Comparison of ENCODE assay signal across 1 cellular context in the genomic region with DNA sequence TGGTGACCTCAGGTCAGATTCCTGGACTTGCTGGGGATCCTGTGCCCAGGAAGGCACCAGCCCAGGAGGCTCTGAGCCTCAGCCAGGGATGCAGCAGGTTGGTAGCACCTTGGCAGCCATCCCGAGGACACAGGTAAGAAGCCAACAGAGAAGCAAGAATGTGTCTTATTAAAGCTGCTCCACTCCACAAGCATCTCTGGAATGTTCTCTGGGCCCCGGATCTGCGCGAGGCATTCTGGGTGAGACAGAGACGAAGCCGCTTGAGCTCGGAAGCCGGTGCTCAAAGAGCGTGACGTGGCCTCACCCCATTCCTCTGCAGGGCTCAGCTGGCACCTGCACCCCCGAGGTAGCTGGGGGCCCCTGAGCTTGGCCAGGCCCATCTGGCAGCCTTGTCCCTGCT.
TF ChIP-seq lines count a peak whose summit lies in the region.

No MANE protein-coding gene starts in this region.

TF ChIP-seq in HepG2, 621 proteins besides CTCF, POLR2A, EP300 and RAD21 (continued from another document):
- TF ChIP-seq CREBL2 (CRISPR knock-in tag; IDR thresholded peaks at IDR 0.05; ENCODE audit: borderline replicate concordance) (no peak), ZFY (CRISPR knock-in tag; IDR thresholded peaks at IDR 0.05) (peak; percentile 27; the same call in 1 of the 2 replicates), KAT7 (CRISPR knock-in tag; IDR thresholded peaks at IDR 0.05; ENCODE audit: borderline replicate concordance) (no peak), ZNF570 (CRISPR knock-in tag; IDR thresholded peaks at IDR 0.05; ENCODE audit: borderline replicate concordance) (no peak), SATB2 (CRISPR knock-in tag; IDR thresholded peaks at IDR 0.05) (no peak), TP53 (CRISPR knock-in tag; conservative IDR thresholded peaks at IDR 0.05) (no peak), ZNF235 (CRISPR knock-in tag; IDR thresholded peaks at IDR 0.05; ENCODE audit: borderline replicate concordance) (no peak), DBP (CRISPR knock-in tag; IDR thresholded peaks at IDR 0.05; ENCODE audit: not compliant biosample characterization) (no peak), UBTF (CRISPR knock-in tag; IDR thresholded peaks at IDR 0.05) (no peak), SP1 (IDR thresholded peaks at IDR 0.05) (no peak), SP1 (CRISPR knock-in tag; IDR thresholded peaks at IDR 0.05) (no peak), ZNF282 (IDR thresholded peaks at IDR 0.05; ENCODE audit: partially characterized antibody) (no peak), SMAD1 (CRISPR knock-in tag; IDR thresholded peaks at IDR 0.05; ENCODE audit: borderline replicate concordance, low read depth) (no peak), ZMAT3 (CRISPR knock-in tag; conservative IDR thresholded peaks at IDR 0.05) (no peak)
TF ChIP-seq in HepG2: peak in this region for 28.
